Comparison of ENCODE assay signal across 8 cellular contexts in the genomic region with DNA sequence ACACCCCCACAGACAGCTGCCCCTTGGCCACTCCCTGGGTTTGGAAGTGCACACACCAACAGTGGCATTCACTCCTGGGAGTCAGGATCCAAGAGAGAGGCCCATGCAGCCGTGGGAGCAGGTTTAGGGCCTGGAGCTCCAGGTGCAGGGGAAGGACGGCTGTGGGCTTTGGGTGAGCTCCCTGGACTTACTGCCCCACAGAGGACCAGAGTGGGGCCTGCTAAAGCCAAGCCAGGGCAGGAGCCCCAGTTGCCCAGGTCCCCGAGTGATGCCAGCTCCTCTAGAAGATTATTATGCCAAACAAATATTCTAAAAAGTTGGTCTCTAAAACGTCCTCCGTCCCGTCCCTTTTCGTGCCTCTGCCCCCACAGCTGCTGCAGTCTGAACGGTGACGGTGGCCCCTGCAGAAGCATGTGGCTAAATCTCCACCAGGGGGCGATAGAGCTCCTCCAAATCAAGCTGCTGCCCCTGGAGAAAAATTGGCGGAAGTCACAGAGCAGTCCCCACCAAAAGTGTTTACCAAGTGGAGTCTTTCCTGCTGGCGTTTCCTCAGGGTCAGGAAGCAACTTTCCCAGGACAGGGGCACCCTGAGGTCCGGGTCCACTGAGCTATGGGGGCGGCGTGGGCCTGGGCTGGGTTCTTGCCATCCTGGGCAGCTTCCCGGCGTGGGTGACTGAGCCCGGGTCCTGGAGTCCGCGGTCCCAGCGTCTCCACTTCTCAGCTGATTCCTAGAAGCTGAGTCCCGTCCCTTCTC. TPM values are rescaled to one million over a fixed set of nuclear protein-coding genes. Genes with fewer than 3 reads are reported as not detected.
DNase-seq lines count a peak whose midpoint lies in the region; ATAC-seq, FAIRE-seq and TF ChIP-seq lines count a peak whose summit lies in the region.

No MANE protein-coding gene starts in this region.

- WGBS in gastroesophageal sphincter (ENCODE audit: low coverage in 1 of 2), 2 donors: 0 to 10% methylated on average over 1 to 6 of the region's 22 CpGs
- 5% methylated on average over 9 of the region's 22 CpGs for WGBS in suprapubic skin

- peak overlapping the region; percentile 91 for H3K4me2 ChIP-seq in osteoblast (ENCODE audit: insufficient read depth, low read length)

- H3K79me2 ChIP-seq in osteoblast (ENCODE audit: insufficient read depth, low read length): peaks cover 18% of the 10 kb centered on the region

- peaks cover 0 to 18% of the 10 kb centered on the region in 2 donors for H3K36me3 ChIP-seq in gastroesophageal sphincter
- no peaks in the 10 kb centered on the region for H3K36me3 ChIP-seq in osteoblast (ENCODE audit: insufficient read depth, low read length)
- no peaks in the 10 kb centered on the region for H3K36me3 ChIP-seq in suprapubic skin

- no peaks in the 10 kb centered on the region for H4K20me1 ChIP-seq in osteoblast (ENCODE audit: insufficient read depth, low read length)

- no peak for TF ChIP-seq POLR2A in gastroesophageal sphincter (IDR thresholded peaks at IDR 0.05)
- TF ChIP-seq POLR2A in suprapubic skin (IDR thresholded peaks at IDR 0.05): no peak

- no peaks in the 10 kb centered on the region for H3K9me3 ChIP-seq in gastroesophageal sphincter
- no peaks in the 10 kb centered on the region for H3K9me3 ChIP-seq in osteoblast (ENCODE audit: low read depth, low read length)
- no peaks in the 10 kb centered on the region for H3K9me3 ChIP-seq in suprapubic skin

- H3K4me1 ChIP-seq in gastroesophageal sphincter (peaks cover 0 to 62% (median 21%) of the 10 kb centered on the region in 3 donors), osteoblast (ENCODE audit: insufficient read depth, low read length) (peaks cover 9% of the 10 kb centered on the region), suprapubic skin (peaks cover 40% of the 10 kb centered on the region)

- TF ChIP-seq CTCF in gastroesophageal sphincter (IDR thresholded peaks at IDR 0.05): peak in 3 of 4 experiments; percentile 96 to 97 (median 96)
- TF ChIP-seq CTCF in osteoblast (IDR thresholded peaks at IDR 0.05; ENCODE audit: extremely low read depth, low read depth, low read length): peak; percentile 96
- peak; percentile 92 to 97 for TF ChIP-seq CTCF in suprapubic skin (IDR thresholded peaks at IDR 0.05)

- H3K27ac ChIP-seq in gastroesophageal sphincter: peak overlapping the region; percentile 52 to 90 (median 86)
- H3K27ac ChIP-seq in osteoblast (ENCODE audit: low read depth, low read length): peak overlapping the region; percentile 65
- peak overlapping the region; percentile 84 for H3K27ac ChIP-seq in suprapubic skin

- no peaks in the 10 kb centered on the region for H3K27me3 ChIP-seq in gastroesophageal sphincter
- H3K27me3 ChIP-seq in osteoblast (ENCODE audit: insufficient read depth, low read length): no peaks in the 10 kb centered on the region
- H3K27me3 ChIP-seq in suprapubic skin: no peaks in the 10 kb centered on the region

- peak; percentile 94 for FAIRE-seq in GM19239 (lab: Jason Lieb, UNC)

- TF ChIP-seq EP300 in gastroesophageal sphincter (IDR thresholded peaks at IDR 0.05) (no peak), suprapubic skin (IDR thresholded peaks at IDR 0.05) (no peak)

- H3K4me3 ChIP-seq in gastroesophageal sphincter (peak overlapping the region; percentile 58), osteoblast (ENCODE audit: insufficient read depth, low read length) (peak overlapping the region; percentile 87), suprapubic skin (peak overlapping the region; percentile 47)

- ATAC-seq in gastroesophageal sphincter: peak; percentile 80

- peak overlapping the region; percentile 98 for H2AFZ ChIP-seq in osteoblast (ENCODE audit: low read length)

- peak; percentile 89 for DNase-seq in AG08396 (ENCODE audit: low spot score)
- peak; percentile 86 for DNase-seq in GM19239 (ENCODE audit: insufficient read length, low spot score)
- peak; percentile 82 for DNase-seq in MV-4-11 (lab: John Stamatoyannopoulos, UW)
- DNase-seq in SIG-M5 treated with dmso at 0.1 percent for 504 hours (lab: John Stamatoyannopoulos, UW; ENCODE audit: unreplicated experiment): peak; percentile 93
- DNase-seq in activated naive CD4-positive, alpha-beta T cell (lab: John Stamatoyannopoulos, UW): peak; percentile 68 to 81 (median 74)
- DNase-seq in osteoblast (ENCODE audit: insufficient read length, low spot score, missing footprints): peak; percentile 96
- peak; percentile 96 for DNase-seq in suprapubic skin (ENCODE audit: low spot score in 2 of 2)

RNA-seq across cellular contexts. Expression of a gene that starts 4.2 kb away (rescaled TPM):
- total RNA-seq in gastroesophageal sphincter (1 to 10 TPM; 2.4 to 6.1 (median 3.9) TPM), osteoblast (3.2 and 3.3 TPM in 2 replicates), suprapubic skin (10 to 100 TPM in 2 of 4 donors, 1 to 10 TPM in 2; 7.5 to 15.5 (median 10.5) TPM)

RNA-seq across cellular contexts. Expression of a gene that starts 17.6 kb away (rescaled TPM):
- total RNA-seq in gastroesophageal sphincter (100 to 1,000 TPM in 2 of 4 donors, 10 to 100 TPM in 2; 74.5 to 121 (median 99.6) TPM), osteoblast (48.1 and 53.9 TPM in 2 replicates), suprapubic skin (10 to 100 TPM; 58.6 to 86.7 (median 69.6) TPM)

RNA-seq across cellular contexts. Expression of a gene that starts 26.2 kb away (rescaled TPM):
- total RNA-seq in gastroesophageal sphincter (1 to 10 TPM; 4.0 to 6.9 (median 5.2) TPM), osteoblast (16.3 and 19.2 TPM in 2 replicates), suprapubic skin (10 to 100 TPM; 59.1 to 93.3 (median 61.4) TPM)

RNA-seq across cellular contexts. Expression of a gene that starts 40.3 kb away (rescaled TPM):
- total RNA-seq in gastroesophageal sphincter: 10 to 100 TPM in 3 of 4 donors, 1 to 10 TPM in 1; 9.3 to 48.5 (median 25.0) TPM
- 55.7 and 60.8 TPM in 2 replicates for total RNA-seq in osteoblast
- 10 to 100 TPM; 37.9 to 55.9 (median 50.4) TPM for total RNA-seq in suprapubic skin

Comparison
In these comparisons a context has a peak if more than half of its experiments do, and no peak if none do; other contexts are left out.
1. Peak in every context shown above with its lines: DNase-seq, ATAC-seq, H3K4me3 ChIP-seq and H3K27ac ChIP-seq.